In the genomic region with DNA sequence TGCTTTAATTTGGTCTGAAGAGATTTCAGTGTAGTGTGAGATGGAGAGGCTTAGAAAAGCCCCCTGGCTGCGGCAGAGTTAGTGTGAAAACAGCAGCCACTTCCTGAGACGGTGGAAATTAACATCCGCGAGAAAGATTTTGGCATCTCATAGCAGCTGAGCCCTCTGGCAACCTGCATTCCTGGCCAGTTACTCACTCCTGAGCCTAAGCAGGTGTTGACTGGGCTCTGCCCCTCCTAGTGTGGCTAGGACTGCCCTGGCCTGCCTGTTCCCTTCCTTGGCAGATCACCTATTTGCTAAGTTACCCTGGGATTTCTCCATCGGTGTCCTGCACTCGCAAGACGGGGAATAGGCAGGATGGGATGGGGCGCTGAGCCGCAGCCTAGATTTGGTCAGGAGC, we compare ENCODE assay signal across 19 cellular contexts. TPM values are rescaled to one million over a fixed set of nuclear protein-coding genes. Genes with fewer than 3 reads are reported as not detected.
DNase-seq lines count a peak whose midpoint lies in the region; ATAC-seq, FAIRE-seq and TF ChIP-seq lines count a peak whose summit lies in the region.
"Had no signal": no experiment of that assay in that cellular context is flagged by ENCODE, and none has a peak within 500 bp of the region (broad histone marks: within the 10 kb centered on the region; RNA-seq: fewer than 3 reads in every experiment).

No MANE protein-coding gene starts in this region.

- no peaks in the 10 kb centered on the region for H4K20me1 ChIP-seq in HCT116 (ENCODE audit: insufficient read depth)

- intact Hi-C loops in HCT116 (cut with micrococcal nuclease): no loop called here
- intact Hi-C loops in esophagus squamous epithelium (cut with DNase I): no loop called here

- WGBS in esophagus squamous epithelium, 2 donors: 19 to 20% methylated on average over 2 to 4 of the region's 9 CpGs

- no peak for TF ChIP-seq RAD21 in HCT116 (IDR thresholded peaks at IDR 0.05; ENCODE audit: low read depth)

- H3K9me2 ChIP-seq in HCT116 (ENCODE audit: insufficient read depth): no peaks in the 10 kb centered on the region

- no peaks in the 10 kb centered on the region for H3K79me2 ChIP-seq in HCT116 (ENCODE audit: insufficient read depth, low read length)

- no peak overlapping the region for H3K4me2 ChIP-seq in HCT116 (ENCODE audit: low read length)

- TF ChIP-seq CTCF in HCT116 (IDR thresholded peaks at IDR 0.05 in 2 of 3, conservative IDR thresholded peaks at IDR 0.05 in 1 of 3; ENCODE audit: borderline replicate concordance in 1 of 3, insufficient read depth in 1 of 3, low read depth in 2 of 3, low read length in 2 of 3) (no peak), esophagus squamous epithelium (IDR thresholded peaks at IDR 0.05) (peak in 1 of 6 experiments; percentile 28)

- H3K4me3 ChIP-seq in HCT116 (replicated peaks in 1 of 2; ENCODE audit: low read depth in 1 of 2, low read length in 2 of 2) (no peak overlapping the region), esophagus squamous epithelium (no peak overlapping the region), skin epidermis (no peak overlapping the region)
- H3K4me3 ChIP-seq: coronary artery, lower lobe of right lung, tibial nerve had no signal

- H2AFZ ChIP-seq in HCT116 (ENCODE audit: low read depth, low read length, poor library complexity, severe bottlenecking): no peak overlapping the region

- no peaks in the 10 kb centered on the region for H3K27me3 ChIP-seq in HCT116 (ENCODE audit: insufficient read depth, low read length)
- H3K27me3 ChIP-seq in esophagus squamous epithelium: peaks cover 0 to 5% (median 0%) of the 10 kb centered on the region in 4 donors

- H3K9me3 ChIP-seq in HCT116 (ENCODE audit: control insufficient read depth in 1 of 2, insufficient read depth in 1 of 2, low read depth in 1 of 2, low read length in 2 of 2) (no peaks in the 10 kb centered on the region), esophagus squamous epithelium (no peaks in the 10 kb centered on the region)
- H3K9me3 ChIP-seq: lower lobe of right lung, tibial nerve had no signal

- H3K27ac ChIP-seq in HCT116 (ENCODE audit: low read depth, low read length): no peak overlapping the region
- peak overlapping the region; percentile 59 to 86 (median 80) for H3K27ac ChIP-seq in esophagus squamous epithelium
- peak overlapping the region in 14 of 21 experiments; percentile 16 to 81 (median 54) for H3K27ac ChIP-seq in skin epidermis
- H3K27ac ChIP-seq: coronary artery, lower lobe of right lung, tibial nerve had no signal

- ATAC-seq in HCT116: peak; percentile 36; the same call in 1 of the 2 replicates
- ATAC-seq: activated CD8-positive, alpha-beta T cell treated with anti-CD3 and anti-CD28 coated beads for 36 hours; activated T-cell treated with anti-CD3 and anti-CD28 coated beads, Interleukin-2, amount 50 U/mL, for 4 hours; lower lobe of right lung; sciatic nerve had no signal

- RAD21 ChIA-PET in HCT116 (lab: Charles Lee; ENCODE audit: low non-redundant PET in 1 of 2, low total read pairs in 2 of 2, uncharacterized antibody in 2 of 2, unreplicated experiment in 2 of 2): no interaction called here

- no peak for FAIRE-seq in RCC 7860 (lab: Jason Lieb, UNC)

- DNase-seq in HCT116 (ENCODE audit: low read depth, low spot score) (no peak), RPMI8226 (peak; percentile 40), esophagus squamous epithelium (lab: John Stamatoyannopoulos, UW) (no peak), NCI-H1105 (lab: John Stamatoyannopoulos, UW) (no peak), RCC 7860 (ENCODE audit: low spot score) (no peak)
- no peak for DNase-seq in central memory CD4-positive, alpha-beta T cell
- DNase-seq: activated CD8-positive, alpha-beta T cell treated with anti-CD3 and anti-CD28 coated beads for 36 hours; activated T-cell treated with anti-CD3 and anti-CD28 coated beads, Interleukin-2, amount 50 U/mL, for 4 hours; CD8-positive, alpha-beta memory T cell; lower lobe of right lung; NCI-H1436 treated with DMSO at 0.1 percent for 48 hours; NK-92 treated with Interleukin-12 subunit alpha and Interleukin-12 subunit beta, amount 100 ng/mL, for 24 hours; SHP77; stimulated activated naive CD4-positive, alpha-beta T cell had no signal

- H3K4me1 ChIP-seq in HCT116 (ENCODE audit: control insufficient read depth in 1 of 2, insufficient read depth in 2 of 2, low read length in 2 of 2) (peaks cover 3 to 13% of the 10 kb centered on the region in 2 experiments; a peak in 3 of 4 replicates), esophagus squamous epithelium (peaks cover 0 to 24% (median 3%) of the 10 kb centered on the region in 3 donors)
- H3K4me1 ChIP-seq: lower lobe of right lung, tibial nerve had no signal

- no peaks in the 10 kb centered on the region for H3K36me3 ChIP-seq in HCT116 (ENCODE audit: control insufficient read depth in 1 of 2, insufficient read depth in 2 of 2, low read length in 2 of 2)
- no peaks in the 10 kb centered on the region for H3K36me3 ChIP-seq in esophagus squamous epithelium
- H3K36me3 ChIP-seq: lower lobe of right lung, tibial nerve had no signal

- TF ChIP-seq POLR2A in HCT116 (IDR thresholded peaks at IDR 0.05; ENCODE audit: borderline replicate concordance, extremely low read depth, insufficient read depth, insufficient read length) (no peak), esophagus squamous epithelium (IDR thresholded peaks at IDR 0.05) (no peak)

- CTCF ChIA-PET in HCT116 (lab: Charles Lee): no interaction called here

- POLR2A ChIA-PET in HCT116 (lab: Charles Lee): no interaction called here

- H3K9ac ChIP-seq in HCT116 (ENCODE audit: low read length): no peak overlapping the region

- no TSS peak for BruUV-seq in HCT116 (replicated peaks; lab: Mats Ljungman, UMichigan)

TF ChIP-seq in HCT116, 20 proteins besides CTCF, POLR2A, EP300 and RAD21:
- TF ChIP-seq, protein P1, sequence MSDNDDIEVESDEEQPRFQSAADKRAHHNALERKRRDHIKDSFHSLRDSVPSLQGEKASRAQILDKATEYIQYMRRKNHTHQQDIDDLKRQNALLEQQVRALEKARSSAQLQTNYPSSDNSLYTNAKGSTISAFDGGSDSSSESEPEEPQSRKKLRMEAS (IDR thresholded peaks at IDR 0.05): no peak
- no peak for TF ChIP-seq FOSL1 (IDR thresholded peaks at IDR 0.05; ENCODE audit: low read depth)
- TF ChIP-seq, protein P2, sequence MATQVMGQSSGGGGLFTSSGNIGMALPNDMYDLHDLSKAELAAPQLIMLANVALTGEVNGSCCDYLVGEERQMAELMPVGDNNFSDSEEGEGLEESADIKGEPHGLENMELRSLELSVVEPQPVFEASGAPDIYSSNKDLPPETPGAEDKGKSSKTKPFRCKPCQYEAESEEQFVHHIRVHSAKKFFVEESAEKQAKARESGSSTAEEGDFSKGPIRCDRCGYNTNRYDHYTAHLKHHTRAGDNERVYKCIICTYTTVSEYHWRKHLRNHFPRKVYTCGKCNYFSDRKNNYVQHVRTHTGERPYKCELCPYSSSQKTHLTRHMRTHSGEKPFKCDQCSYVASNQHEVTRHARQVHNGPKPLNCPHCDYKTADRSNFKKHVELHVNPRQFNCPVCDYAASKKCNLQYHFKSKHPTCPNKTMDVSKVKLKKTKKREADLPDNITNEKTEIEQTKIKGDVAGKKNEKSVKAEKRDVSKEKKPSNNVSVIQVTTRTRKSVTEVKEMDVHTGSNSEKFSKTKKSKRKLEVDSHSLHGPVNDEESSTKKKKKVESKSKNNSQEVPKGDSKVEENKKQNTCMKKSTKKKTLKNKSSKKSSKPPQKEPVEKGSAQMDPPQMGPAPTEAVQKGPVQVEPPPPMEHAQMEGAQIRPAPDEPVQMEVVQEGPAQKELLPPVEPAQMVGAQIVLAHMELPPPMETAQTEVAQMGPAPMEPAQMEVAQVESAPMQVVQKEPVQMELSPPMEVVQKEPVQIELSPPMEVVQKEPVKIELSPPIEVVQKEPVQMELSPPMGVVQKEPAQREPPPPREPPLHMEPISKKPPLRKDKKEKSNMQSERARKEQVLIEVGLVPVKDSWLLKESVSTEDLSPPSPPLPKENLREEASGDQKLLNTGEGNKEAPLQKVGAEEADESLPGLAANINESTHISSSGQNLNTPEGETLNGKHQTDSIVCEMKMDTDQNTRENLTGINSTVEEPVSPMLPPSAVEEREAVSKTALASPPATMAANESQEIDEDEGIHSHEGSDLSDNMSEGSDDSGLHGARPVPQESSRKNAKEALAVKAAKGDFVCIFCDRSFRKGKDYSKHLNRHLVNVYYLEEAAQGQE (IDR thresholded peaks at IDR 0.05; ENCODE audit: low read depth): no peak
- TF ChIP-seq EZH2phosphoT487 (IDR thresholded peaks at IDR 0.05; ENCODE audit: borderline replicate concordance): no peak
- no peak for TF ChIP-seq EZH2 (IDR thresholded peaks at IDR 0.05)
- no peak for TF ChIP-seq JUND (IDR thresholded peaks at IDR 0.05)
- TF ChIP-seq SRF (IDR thresholded peaks at IDR 0.05; ENCODE audit: low read depth): no peak
- TF ChIP-seq CBX3 (IDR thresholded peaks at IDR 0.05; ENCODE audit: low read depth): no peak
- TF ChIP-seq, protein P3, sequence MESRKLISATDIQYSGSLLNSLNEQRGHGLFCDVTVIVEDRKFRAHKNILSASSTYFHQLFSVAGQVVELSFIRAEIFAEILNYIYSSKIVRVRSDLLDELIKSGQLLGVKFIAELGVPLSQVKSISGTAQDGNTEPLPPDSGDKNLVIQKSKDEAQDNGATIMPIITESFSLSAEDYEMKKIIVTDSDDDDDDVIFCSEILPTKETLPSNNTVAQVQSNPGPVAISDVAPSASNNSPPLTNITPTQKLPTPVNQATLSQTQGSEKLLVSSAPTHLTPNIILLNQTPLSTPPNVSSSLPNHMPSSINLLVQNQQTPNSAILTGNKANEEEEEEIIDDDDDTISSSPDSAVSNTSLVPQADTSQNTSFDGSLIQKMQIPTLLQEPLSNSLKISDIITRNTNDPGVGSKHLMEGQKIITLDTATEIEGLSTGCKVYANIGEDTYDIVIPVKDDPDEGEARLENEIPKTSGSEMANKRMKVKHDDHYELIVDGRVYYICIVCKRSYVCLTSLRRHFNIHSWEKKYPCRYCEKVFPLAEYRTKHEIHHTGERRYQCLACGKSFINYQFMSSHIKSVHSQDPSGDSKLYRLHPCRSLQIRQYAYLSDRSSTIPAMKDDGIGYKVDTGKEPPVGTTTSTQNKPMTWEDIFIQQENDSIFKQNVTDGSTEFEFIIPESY (IDR thresholded peaks at IDR 0.05; ENCODE audit: extremely low read depth, insufficient replicate concordance, low read length): no peak
- TF ChIP-seq POLR2AphosphoS5 (IDR thresholded peaks at IDR 0.05; ENCODE audit: low read depth, low read length): no peak
- no peak for TF ChIP-seq TCF7L2 (IDR thresholded peaks at IDR 0.05; ENCODE audit: borderline replicate concordance, extremely low read depth, insufficient read depth, insufficient read length)
- TF ChIP-seq EGR1 (IDR thresholded peaks at IDR 0.05; ENCODE audit: low read depth): no peak
- TF ChIP-seq ZFX (IDR thresholded peaks at IDR 0.05): no peak

RNA-seq across cellular contexts. Expression of a gene that starts 57.6 kb away (rescaled TPM):
- total RNA-seq in HCT116 (2021; ENCODE audit: unreplicated experiment) (17.8 TPM), esophagus squamous epithelium (10 to 100 TPM; 16.0 to 29.3 (median 20.3) TPM)
- 6.3 and 6.5 TPM in 2 replicates for polyA plus RNA-seq in HCT116 (2012)

RNA-seq across cellular contexts. Expression of a gene that starts 59.0 kb away (rescaled TPM):
- not detected for total RNA-seq in HCT116 (2021; ENCODE audit: unreplicated experiment)
- polyA plus RNA-seq in HCT116 (2012): not detected in 2 replicates
- total RNA-seq in esophagus squamous epithelium: not detected
- total RNA-seq: activated CD8-positive, alpha-beta T cell treated with anti-CD3 and anti-CD28 coated beads for 36 hours; activated T-cell treated with anti-CD3 and anti-CD28 coated beads, Interleukin-2, amount 50 U/mL, for 4 hours; CD8-positive, alpha-beta memory T cell; lower lobe of right lung; osteocyte; sciatic nerve; tibial nerve had no signal
- polyA plus RNA-seq: CD8-positive, alpha-beta memory T cell had no signal
